In the genomic region with DNA sequence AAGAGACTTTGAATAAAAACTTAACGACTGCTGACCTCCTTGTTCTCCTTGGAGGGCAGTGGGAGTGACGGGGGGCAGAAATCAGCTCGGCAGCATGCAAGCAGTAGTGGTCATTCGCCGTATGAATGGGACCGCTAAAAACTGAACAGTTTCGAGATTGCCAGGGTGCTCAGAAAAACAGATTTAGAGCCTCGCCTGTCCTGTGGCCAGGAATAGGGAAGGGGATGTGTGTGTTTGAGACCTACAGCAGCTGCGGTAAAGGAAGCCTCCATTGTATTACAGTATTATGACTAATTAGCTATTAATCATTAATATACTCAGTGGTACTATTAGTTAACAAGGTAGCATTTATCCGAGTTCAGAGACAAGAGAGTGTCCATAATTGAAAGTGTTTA, we compare ENCODE assay signal across 8 cellular contexts. TPM values are rescaled to one million over a fixed set of nuclear protein-coding genes. Genes with fewer than 3 reads are reported as not detected.
DNase-seq lines count a peak whose midpoint lies in the region; ATAC-seq lines count a peak whose summit lies in the region.

No MANE protein-coding gene starts in this region.

- H3K14ac ChIP-seq in neuronal stem cell (ENCODE audit: low read length) = no peak overlapping the region

- H4K91ac ChIP-seq in neuronal stem cell (ENCODE audit: low read depth, low read length, poor library complexity) = no peak overlapping the region

- no peak overlapping the region for H2BK12ac ChIP-seq in neuronal stem cell (ENCODE audit: low read length)

- no peak overlapping the region for H2AK5ac ChIP-seq in neuronal stem cell (ENCODE audit: low read depth, low read length)

- peak overlapping the region; percentile 48 for H3K4me3 ChIP-seq in effector memory CD4-positive, alpha-beta T cell (ENCODE audit: insufficient read depth, low read depth, low read length, poor library complexity, severe bottlenecking)
- H3K4me3 ChIP-seq in neuronal stem cell (ENCODE audit: low read length in 2 of 2) = peak overlapping the region; percentile 64 to 72

- no peak overlapping the region for H2BK5ac ChIP-seq in neuronal stem cell (ENCODE audit: low read length)

- DNase-seq in CD1c-positive myeloid dendritic cell (ENCODE audit: extremely low spot score) (peak; percentile 48), neuronal stem cell (ENCODE audit: low spot score) (no peak), SIG-M5 treated with dmso at 0.1 percent for 504 hours (lab: John Stamatoyannopoulos, UW; ENCODE audit: unreplicated experiment) (no peak), NCI-H1417 (lab: John Stamatoyannopoulos, UW) (no peak), NCI-H2196 (lab: John Stamatoyannopoulos, UW; ENCODE audit: unreplicated experiment) (no peak)
- no peak for DNase-seq in effector memory CD4-positive, alpha-beta T cell

- peaks cover 1% of the 10 kb centered on the region for H3K79me1 ChIP-seq in neuronal stem cell (ENCODE audit: low read depth, low read length)

- no peak overlapping the region for H3K9ac ChIP-seq in neuronal stem cell (ENCODE audit: low read depth, low read length, poor library complexity)

- ATAC-seq in HG03159 (IDR thresholded peaks at IDR 0.05; ENCODE audit: unreplicated experiment) = no peak

- H3K27me3 ChIP-seq in effector memory CD4-positive, alpha-beta T cell (replicated peaks; ENCODE audit: control insufficient read depth, insufficient read depth, low read length, poor library complexity, severe bottlenecking) = no peaks in the 10 kb centered on the region
- H3K27me3 ChIP-seq in neuronal stem cell (ENCODE audit: control insufficient read depth in 3 of 3, insufficient read depth in 3 of 3, low read depth in 1 of 3, low read length in 3 of 3) = no peaks in the 10 kb centered on the region

- WGBS in neuronal stem cell (ENCODE audit: extremely low coverage in 2 of 2, insufficient read length in 2 of 2, insufficient replicate concordance in 1 of 2), 2 donors = no CpG with 5 or more reads among the region's 10 CpGs

- H3K36me3 ChIP-seq in KOPT-K1 (ENCODE audit: insufficient read depth, low read length) (no peaks in the 10 kb centered on the region), neuronal stem cell (replicated peaks in 1 of 2; ENCODE audit: control insufficient read depth in 2 of 2, insufficient read depth in 2 of 2, low read length in 2 of 2) (no peaks in the 10 kb centered on the region)
- no peaks in the 10 kb centered on the region for H3K36me3 ChIP-seq in effector memory CD4-positive, alpha-beta T cell (ENCODE audit: control insufficient read depth, insufficient read depth, low read length)

- H3K4me2 ChIP-seq in neuronal stem cell (ENCODE audit: insufficient read depth, low read length, poor library complexity, severe bottlenecking) = peak overlapping the region; percentile 76

- H3K4me1 ChIP-seq in effector memory CD4-positive, alpha-beta T cell (ENCODE audit: control insufficient read depth, insufficient read depth, low read length, poor library complexity, severe bottlenecking) = peaks cover 32% of the 10 kb centered on the region
- H3K4me1 ChIP-seq in neuronal stem cell (ENCODE audit: control insufficient read depth in 2 of 2, insufficient read depth in 1 of 2, low read depth in 1 of 2, low read length in 2 of 2) = peaks cover 9 to 16% of the 10 kb centered on the region in 2 donors

- peak overlapping the region; percentile 97 for H2AFZ ChIP-seq in neuronal stem cell (ENCODE audit: low read length)

- no peak overlapping the region for H2BK15ac ChIP-seq in neuronal stem cell (ENCODE audit: low read length)

- H3K23ac ChIP-seq in neuronal stem cell (ENCODE audit: low read depth, low read length, poor library complexity) = no peak overlapping the region

- no peak overlapping the region for H4K8ac ChIP-seq in neuronal stem cell (ENCODE audit: low read depth, low read length)

- H3K9me3 ChIP-seq in KOPT-K1 (ENCODE audit: insufficient read depth, low read length, poor library complexity, severe bottlenecking) (no peaks in the 10 kb centered on the region), neuronal stem cell (replicated peaks in 1 of 2; ENCODE audit: control insufficient read depth in 2 of 2, insufficient read depth in 1 of 2, low read depth in 1 of 2, low read length in 2 of 2) (no peaks in the 10 kb centered on the region)
- no peaks in the 10 kb centered on the region for H3K9me3 ChIP-seq in effector memory CD4-positive, alpha-beta T cell (ENCODE audit: control insufficient read depth, low read length)

- no peak overlapping the region for H3K4ac ChIP-seq in neuronal stem cell (ENCODE audit: low read length)

- no peak overlapping the region for H2BK120ac ChIP-seq in neuronal stem cell (ENCODE audit: low read depth, low read length)

- no peak overlapping the region for H3K18ac ChIP-seq in neuronal stem cell (ENCODE audit: low read length)

- peak overlapping the region; percentile 71 for H3K27ac ChIP-seq in KOPT-K1 (ENCODE audit: low read depth, low read length, poor library complexity, severe bottlenecking)
- H3K27ac ChIP-seq in effector memory CD4-positive, alpha-beta T cell (ENCODE audit: insufficient read depth, low read length, poor library complexity, severe bottlenecking) = peak overlapping the region; percentile 83
- peak overlapping the region; percentile 28 for H3K27ac ChIP-seq in neuronal stem cell (replicated peaks; ENCODE audit: low read length)

RNA-seq across cellular contexts. Expression of a gene that starts 0.7 kb away (rescaled TPM):
- polyA plus RNA-seq in neuronal stem cell (2013, experiment 1 of 2) = 27.1 TPM
- polyA plus RNA-seq in neuronal stem cell (2013, experiment 2 of 2) = 28.1 TPM

RNA-seq across cellular contexts. Expression of a gene that starts 52.0 kb away (rescaled TPM):
- polyA plus RNA-seq in neuronal stem cell (2013, experiment 1 of 2) = 110 TPM
- 105 TPM for polyA plus RNA-seq in neuronal stem cell (2013, experiment 2 of 2)

Comparison
In these comparisons a context has a peak if more than half of its experiments do, and no peak if none do; other contexts are left out.
1. H3K27ac ChIP-seq: peak in every context shown above with its lines; median percentile 83 in effector memory CD4-positive, alpha-beta T cell; 71 in KOPT-K1; 28 in neuronal stem cell.